20 cellular contexts compared by ENCODE assay signal in the genomic region with DNA sequence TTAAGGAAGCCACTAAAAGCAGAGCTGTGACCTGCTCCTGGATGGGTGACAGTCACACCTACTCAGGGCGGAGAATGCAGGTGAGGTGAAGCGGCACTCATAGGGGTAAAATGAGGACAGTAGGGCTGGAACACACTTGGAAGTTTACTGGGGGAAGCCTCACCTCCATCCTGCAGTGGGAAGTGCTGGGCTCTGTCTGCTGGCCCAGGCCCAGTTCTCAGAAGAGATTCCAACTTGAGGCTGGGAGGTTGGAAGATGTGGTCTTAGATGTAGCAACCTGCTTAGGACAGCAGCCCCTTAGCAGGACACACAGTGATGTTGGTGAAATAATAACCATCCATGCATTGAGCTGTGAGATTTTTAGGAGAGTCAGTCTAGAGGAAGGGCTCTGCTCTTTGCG. TPM values are rescaled to one million over a fixed set of nuclear protein-coding genes. Genes with fewer than 3 reads are reported as not detected.
DNase-seq lines count a peak whose midpoint lies in the region; ATAC-seq and TF ChIP-seq lines count a peak whose summit lies in the region.
"Had no signal": no experiment of that assay in that cellular context is flagged by ENCODE, and none has a peak within 500 bp of the region (broad histone marks: within the 10 kb centered on the region; RNA-seq: fewer than 3 reads in every experiment).

No MANE protein-coding gene starts in this region.

- H3K27me3 Mint-ChIP-seq in stimulated activated naive CD8-positive, alpha-beta T cell treated with anti-CD3 and anti-CD28 coated beads, Interleukin-15, amount 100 ng/mL, for 72 hours, result peaks cover 58% of the 10 kb centered on the region

- H3K4me3 ChIP-seq in esophagus muscularis mucosa (no peak overlapping the region), thoracic aorta (peak overlapping the region; percentile 39)
- H3K4me3 ChIP-seq: BLaER1 had no signal

- H3K4me1 Mint-ChIP-seq in stimulated activated naive CD8-positive, alpha-beta T cell treated with anti-CD3 and anti-CD28 coated beads, Interleukin-15, amount 100 ng/mL, for 72 hours, result peaks cover under 1% of the 10 kb centered on the region

- no peaks in the 10 kb centered on the region for H3K9me3 ChIP-seq in esophagus muscularis mucosa
- H3K9me3 ChIP-seq in thoracic aorta, result no peaks in the 10 kb centered on the region
- H3K9me3 ChIP-seq: Caco-2 had no signal

- peak overlapping the region; percentile 33 to 50 for H3K27ac Mint-ChIP-seq in stimulated activated naive CD8-positive, alpha-beta T cell treated with anti-CD3 and anti-CD28 coated beads, Interleukin-15, amount 100 ng/mL, for 72 hours
- H3K27ac Mint-ChIP-seq: B cell; CD4-positive, CD25-positive, alpha-beta regulatory T cell; CD8-positive, alpha-beta T cell had no signal

- H3K9me3 Mint-ChIP-seq in stimulated activated naive CD8-positive, alpha-beta T cell treated with anti-CD3 and anti-CD28 coated beads, Interleukin-15, amount 100 ng/mL, for 72 hours, result no peaks in the 10 kb centered on the region
- H3K9me3 Mint-ChIP-seq: CD8-positive, alpha-beta T cell had no signal

- DNase-seq in stimulated activated naive CD8-positive, alpha-beta T cell treated with anti-CD3 and anti-CD28 coated beads, Interleukin-15, amount 100 ng/mL, for 72 hours, result no peak
- no peak for DNase-seq in stimulated activated naive CD8-positive, alpha-beta T cell treated with anti-CD3 and anti-CD28 coated beads, Interleukin-15, Interleukin-2, amounts not matched to agents 100 U/mL and 50 U/mL, for 24 hours
- DNase-seq in esophagus muscularis mucosa (ENCODE audit: extremely low spot score) (peak; percentile 84), mesenteric fat pad (ENCODE audit: low spot score) (peak; percentile 60), thoracic aorta (ENCODE audit: low spot score) (no peak), RKO (ENCODE audit: low spot score) (no peak), NCI-H2107 (lab: John Stamatoyannopoulos, UW) (no peak)
- DNase-seq: Caco-2; CD4-positive, CD25-positive, alpha-beta regulatory T cell; CD8-positive, alpha-beta T cell; DMS153; DND-41; H7; HCEC 1CT had no signal

- no peak for ATAC-seq in stimulated activated naive CD8-positive, alpha-beta T cell treated with anti-CD3 and anti-CD28 coated beads, Interleukin-15, amount 100 ng/mL, for 72 hours
- no peak for ATAC-seq in stimulated activated naive CD8-positive, alpha-beta T cell treated with anti-CD3 and anti-CD28 coated beads, Interleukin-15, Interleukin-2, amounts not matched to agents 100 U/mL and 50 U/mL, for 24 hours
- ATAC-seq in thoracic aorta (ENCODE audit: insufficient number of reproducible peaks, low FRiP score, low read depth) (no peak), GM18517 (IDR thresholded peaks at IDR 0.05; ENCODE audit: unreplicated experiment) (no peak)
- ATAC-seq: CD8-positive, alpha-beta T cell had no signal

- no peak for TF ChIP-seq EP300 in esophagus muscularis mucosa (IDR thresholded peaks at IDR 0.05)

- TF ChIP-seq CTCF in esophagus muscularis mucosa (IDR thresholded peaks at IDR 0.05) (no peak), thoracic aorta (IDR thresholded peaks at IDR 0.05) (no peak)

- intact Hi-C loops in esophagus muscularis mucosa (cut with DNase I), result no loop called here

- H3K27ac ChIP-seq in esophagus muscularis mucosa (replicated peaks in 1 of 4), result no peak overlapping the region
- peak overlapping the region in 1 of 2 donors; percentile 11 for H3K27ac ChIP-seq in thoracic aorta
- H3K27ac ChIP-seq: 22Rv1, BLaER1, C4-2B had no signal

- H3K36me3 ChIP-seq in esophagus muscularis mucosa, result no peaks in the 10 kb centered on the region
- H3K36me3 ChIP-seq in thoracic aorta, result peaks cover 3% of the 10 kb centered on the region
- H3K36me3 ChIP-seq: BLaER1 had no signal

- H3K4me3 Mint-ChIP-seq in stimulated activated naive CD8-positive, alpha-beta T cell treated with anti-CD3 and anti-CD28 coated beads, Interleukin-15, amount 100 ng/mL, for 72 hours, result no peak overlapping the region
- H3K4me3 Mint-ChIP-seq: B cell; CD4-positive, CD25-positive, alpha-beta regulatory T cell; CD8-positive, alpha-beta T cell had no signal

- H3K27me3 ChIP-seq in esophagus muscularis mucosa (peaks cover 0 to 11% (median 3%) of the 10 kb centered on the region in 4 donors), thoracic aorta (replicated peaks; ENCODE audit: insufficient read depth) (no peaks in the 10 kb centered on the region)
- H3K27me3 ChIP-seq: BLaER1 had no signal

- peaks cover 26 to 36% (median 33%) of the 10 kb centered on the region in 4 donors for H3K4me1 ChIP-seq in esophagus muscularis mucosa
- peaks cover 16 to 85% of the 10 kb centered on the region in 2 donors for H3K4me1 ChIP-seq in thoracic aorta (ENCODE audit: control insufficient read depth in 1 of 2, low read depth in 2 of 2)
- H3K4me1 ChIP-seq: Caco-2 had no signal

- WGBS in esophagus muscularis mucosa, result 96% methylated on average over 3 of the region's 3 CpGs

- TF ChIP-seq POLR2A in esophagus muscularis mucosa (IDR thresholded peaks at IDR 0.05; ENCODE audit: low read depth), result no peak

RNA-seq across cellular contexts. Expression of gene MEDAG, which starts 4.6 kb away (rescaled TPM):
- total RNA-seq in esophagus muscularis mucosa, result 100 to 1,000 TPM in 1 of 4 donors, 10 to 100 TPM in 3; 20.3 to 126 (median 31.7) TPM
- total RNA-seq in mesenteric fat pad, result 187 TPM
- total RNA-seq in thoracic aorta, result 100 to 1,000 TPM; 163 to 634 TPM
- total RNA-seq: B cell; Caco-2; CD4-positive, CD25-positive, alpha-beta regulatory T cell; CD8-positive, alpha-beta T cell had no signal

RNA-seq across cellular contexts. Expression of gene TEX26, which starts 21.8 kb away (rescaled TPM):
- under 1 TPM in 2 of 4 donors, not detected in 2; 0.69 to 0.97 TPM for total RNA-seq in esophagus muscularis mucosa
- 0.45 TPM for total RNA-seq in mesenteric fat pad
- not detected for total RNA-seq in thoracic aorta
- total RNA-seq: B cell; Caco-2; CD4-positive, CD25-positive, alpha-beta regulatory T cell; CD8-positive, alpha-beta T cell; H1; H7 had no signal

Comparison
In these comparisons a context has a peak if more than half of its experiments do, and no peak if none do; other contexts are left out.
1. DNase-seq: peak in esophagus muscularis mucosa (single experiment) and mesenteric fat pad (single experiment); none in stimulated activated naive CD8-positive, alpha-beta T cell treated with anti-CD3 and anti-CD28 coated beads, Interleukin-15, amount 100 ng/mL, for 72 hours (0 of 2), stimulated activated naive CD8-positive, alpha-beta T cell treated with anti-CD3 and anti-CD28 coated beads, Interleukin-15, Interleukin-2, amounts not matched to agents 100 U/mL and 50 U/mL, for 24 hours (single experiment), thoracic aorta (single experiment), RKO (single experiment) and NCI-H2107 (single experiment).